ENCODE assay signal across 12 cellular contexts in genomic region chr4:67721770-67722597, GRCh38. TPM values are rescaled to one million over a fixed set of nuclear protein-coding genes. Genes with fewer than 3 reads are reported as not detected.
A peak's percentile ranks its signal among the peaks of the same experiment; 100 is the strongest.
DNase-seq lines count a peak whose midpoint lies in the region; ATAC-seq and TF ChIP-seq lines count a peak whose summit lies in the region.
"Had no signal": no experiment of that assay in that cellular context is flagged by ENCODE, and none has a peak within 500 bp of the region (broad histone marks: within the 10 kb centered on the region; RNA-seq: fewer than 3 reads in every experiment).

No MANE protein-coding gene starts in this region.

- no peak overlapping the region for H4K5ac ChIP-seq in mesendoderm (ENCODE audit: low read length)

- in situ Hi-C loops in gastrocnemius medialis (cut with MboI; ENCODE audit: low sequenced_read_pairs in 4 of 4): no loop called here

- no peak overlapping the region for H3K23ac ChIP-seq in mesendoderm (ENCODE audit: low read length)

- WGBS in mesendoderm (ENCODE audit: extremely low coverage, insufficient coverage, low lambda C conversion rate): no CpG with 5 or more reads among the region's 9 CpGs

- no peaks in the 10 kb centered on the region for H3K79me1 ChIP-seq in mesendoderm (ENCODE audit: low read length)

- H3K27me3 ChIP-seq in mesendoderm (ENCODE audit: insufficient read depth, low read length, poor library complexity) (no peaks in the 10 kb centered on the region), gastrocnemius medialis (no peaks in the 10 kb centered on the region)

- H3K27ac ChIP-seq in mesendoderm (ENCODE audit: low read depth, low read length) (no peak overlapping the region), gastrocnemius medialis (no peak overlapping the region)

- H3K56ac ChIP-seq in mesendoderm (ENCODE audit: low read length): peak overlapping the region; percentile 44

- no peak for ATAC-seq in gastrocnemius medialis

- H3K27ac Mint-ChIP-seq in CD14-positive monocyte: no peak overlapping the region
- H3K27ac Mint-ChIP-seq: CD4-positive, alpha-beta T cell; IgD-negative memory B cell had no signal

- H3K4me1 ChIP-seq in mesendoderm (ENCODE audit: control insufficient read depth, low read depth, low read length) (peaks cover 10% of the 10 kb centered on the region), gastrocnemius medialis (no peaks in the 10 kb centered on the region)

- no peak overlapping the region for H3K9ac ChIP-seq in mesendoderm (ENCODE audit: low read length)

- H3K9me3 ChIP-seq in gastrocnemius medialis: no peaks in the 10 kb centered on the region

- H3K27me3 Mint-ChIP-seq in CD14-positive monocyte (ENCODE audit: low read depth in 3 of 3): no peaks in the 10 kb centered on the region
- H3K27me3 Mint-ChIP-seq: CD4-positive, alpha-beta T cell; IgD-negative memory B cell had no signal

- H3K36me3 ChIP-seq in mesendoderm (ENCODE audit: control insufficient read depth, insufficient read depth, low read length) (no peaks in the 10 kb centered on the region), gastrocnemius medialis (no peaks in the 10 kb centered on the region)

- TF ChIP-seq CTCF in cardiac fibroblast (IDR thresholded peaks at IDR 0.05; ENCODE audit: low read depth, low read length): no peak
- TF ChIP-seq CTCF in gastrocnemius medialis (IDR thresholded peaks at IDR 0.05 in 4 of 5, conservative IDR thresholded peaks at IDR 0.05 in 1 of 5): no peak
- TF ChIP-seq CTCF in CD14-positive monocyte (IDR thresholded peaks at IDR 0.05): no peak

- H4K8ac ChIP-seq in mesendoderm (ENCODE audit: low read depth, low read length): no peak overlapping the region

- peak; percentile 82 for DNase-seq in ELR (ENCODE audit: low read depth)
- peak; percentile 75 for DNase-seq in NCI-H226
- peak; percentile 26 to 65 for DNase-seq in cardiac fibroblast (ENCODE audit: low read depth in 2 of 2)
- peak; percentile 97 for DNase-seq in mesendoderm
- no peak for DNase-seq in NCI-H146 (lab: John Stamatoyannopoulos, UW)
- DNase-seq in amygdala (lab: John Stamatoyannopoulos, UW): no peak
- DNase-seq in gastrocnemius medialis: no peak
- DNase-seq in CD14-positive monocyte (ENCODE audit: low spot score): no peak
- DNase-seq: CD4-positive, alpha-beta T cell; NCI-H2107 had no signal

- H3K4me3 Mint-ChIP-seq in CD14-positive monocyte: no peak overlapping the region
- H3K4me3 Mint-ChIP-seq: CD4-positive, alpha-beta T cell; IgD-negative memory B cell had no signal

- H3K4me2 ChIP-seq in mesendoderm (ENCODE audit: low read length): no peak overlapping the region

- H3K36me3 Mint-ChIP-seq in CD14-positive monocyte: peaks cover 2 to 5% of the 10 kb centered on the region in 2 donors

- peak overlapping the region; percentile 71 for H3K4ac ChIP-seq in mesendoderm (ENCODE audit: low read depth, low read length)

- no peak overlapping the region for H2BK120ac ChIP-seq in mesendoderm (ENCODE audit: low read depth, low read length)

- TF ChIP-seq POLR2A in gastrocnemius medialis (IDR thresholded peaks at IDR 0.05): no peak

- H2BK5ac ChIP-seq in mesendoderm (ENCODE audit: low read length): no peak overlapping the region

- no peak overlapping the region for H3K18ac ChIP-seq in mesendoderm (ENCODE audit: low read length)

- peaks cover 0 to 8% (median 0%) of the 10 kb centered on the region in 7 donors for H3K9me3 Mint-ChIP-seq in CD14-positive monocyte
- H3K9me3 Mint-ChIP-seq: CD4-positive, alpha-beta T cell had no signal

- peak overlapping the region; percentile 51 for H2AK5ac ChIP-seq in mesendoderm (ENCODE audit: low read length)

- peaks cover 4% of the 10 kb centered on the region for H3K4me1 Mint-ChIP-seq in CD14-positive monocyte
- H3K4me1 Mint-ChIP-seq: IgD-negative memory B cell had no signal

- H3K79me2 ChIP-seq in mesendoderm (ENCODE audit: control insufficient read depth, insufficient read depth, low read length): no peaks in the 10 kb centered on the region

- intact Hi-C loops in gastrocnemius medialis (cut with DNase I; ENCODE audit: low total_unique reads) (no loop called here), CD14-positive monocyte (cut with micrococcal nuclease) (no loop called here)

- H3K4me3 ChIP-seq in cardiac fibroblast (replicated peaks in 1 of 2; ENCODE audit: low read depth in 2 of 2, low read length in 2 of 2) (no peak overlapping the region), mesendoderm (ENCODE audit: low read length) (no peak overlapping the region), gastrocnemius medialis (no peak overlapping the region)

- H2BK15ac ChIP-seq in mesendoderm (replicated peaks; ENCODE audit: low read depth): no peak overlapping the region

RNA-seq across cellular contexts. Expression of gene UBA6, which starts 21.0 kb away (rescaled TPM):
- 39.0 TPM for polyA plus RNA-seq in mesendoderm (2013, experiment 1 of 2)
- 36.8 TPM for polyA plus RNA-seq in mesendoderm (2013, experiment 2 of 2)
- total RNA-seq in gastrocnemius medialis: 100 to 1,000 TPM in 1 of 4 donors, 10 to 100 TPM in 3; 38.9 to 103 (median 46.3) TPM
- 10 to 100 TPM in 1 of 2 donors, 1 to 10 TPM in 1; 8.4 to 21.0 TPM for polyA plus RNA-seq in CD14-positive monocyte

RNA-seq across cellular contexts. Expression of gene GNRHR, which starts 32.2 kb away (rescaled TPM):
- polyA plus RNA-seq in mesendoderm (2013, experiment 1 of 2): not detected
- polyA plus RNA-seq in mesendoderm (2013, experiment 2 of 2): not detected
- total RNA-seq in gastrocnemius medialis: not detected
- polyA plus RNA-seq in CD14-positive monocyte: not detected
- total RNA-seq: CD4-positive, alpha-beta T cell; mucosa of gallbladder had no signal
- polyA plus RNA-seq: IgD-negative memory B cell had no signal

Comparison
In these comparisons a context has a peak if more than half of its experiments do, and no peak if none do; other contexts are left out.
1. DNase-seq: peak in ELR (single experiment), NCI-H226 (single experiment), cardiac fibroblast (2 of 2) and mesendoderm (single experiment); none in NCI-H146 (single experiment), amygdala (0 of 56), gastrocnemius medialis (0 of 2) and CD14-positive monocyte (single experiment).